ENCODE assay signal across 14 cellular contexts in the genomic region with DNA sequence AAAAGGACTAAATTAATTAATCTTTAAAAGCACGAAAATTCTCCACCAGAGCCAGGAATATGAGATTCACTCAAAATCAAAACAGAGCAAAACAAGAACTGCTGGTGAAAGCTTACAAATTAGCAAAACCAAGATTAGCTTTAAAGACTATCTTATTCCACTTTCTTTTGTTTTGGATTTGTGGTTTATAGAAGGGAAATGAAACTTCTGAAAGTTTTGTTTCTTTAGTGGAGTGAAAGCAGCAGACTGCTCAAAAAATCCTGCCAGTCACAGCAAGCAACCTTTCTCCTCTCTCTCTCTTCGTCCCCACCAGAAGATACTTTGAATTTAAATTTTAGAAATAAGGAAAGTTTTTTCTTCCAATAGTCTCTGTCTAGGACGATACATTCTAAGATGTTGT. TPM values are rescaled to one million over a fixed set of nuclear protein-coding genes. Genes with fewer than 3 reads are reported as not detected.
DNase-seq lines count a peak whose midpoint lies in the region; ATAC-seq and TF ChIP-seq lines count a peak whose summit lies in the region.
"Had no signal": no experiment of that assay in that cellular context is flagged by ENCODE, and none has a peak within 500 bp of the region (broad histone marks: within the 10 kb centered on the region; RNA-seq: fewer than 3 reads in every experiment).

No MANE protein-coding gene starts in this region.

- no peaks in the 10 kb centered on the region for H3K9me2 ChIP-seq in PC-9 (ENCODE audit: insufficient read depth)

- H3K36me3 ChIP-seq in OCI-LY3 (replicated peaks; ENCODE audit: low read depth, low read length) (no peaks in the 10 kb centered on the region), tibial artery (peaks cover 88 to 97% (median 96%) of the 10 kb centered on the region in 3 donors), PC-9 (ENCODE audit: low read depth) (no peaks in the 10 kb centered on the region)

- peak overlapping the region; percentile 53 for H3K4me2 ChIP-seq in OCI-LY3 (ENCODE audit: low read length)
- no peak overlapping the region for H3K4me2 ChIP-seq in PC-9

- no peak overlapping the region for H2AFZ ChIP-seq in OCI-LY3 (ENCODE audit: low read depth, low read length)
- no peak overlapping the region for H2AFZ ChIP-seq in PC-9

- no peak overlapping the region for H3K27ac ChIP-seq in OCI-LY3 (ENCODE audit: low read length)
- H3K27ac ChIP-seq in tibial artery = peak overlapping the region; percentile 88 to 89
- H3K27ac ChIP-seq in PC-9 = no peak overlapping the region

- H3K9me3 ChIP-seq in OCI-LY3 (ENCODE audit: insufficient read depth, low read length) (no peaks in the 10 kb centered on the region), tibial artery (no peaks in the 10 kb centered on the region), PC-9 (ENCODE audit: insufficient read depth, low read depth) (no peaks in the 10 kb centered on the region)

- BruUV-seq in PC-9 (replicated peaks; lab: Mats Ljungman, UMichigan) = no TSS peak

- peak overlapping the region; percentile 30 for H3K4me3 ChIP-seq in OCI-LY3 (ENCODE audit: low read length)
- H3K4me3 ChIP-seq in tibial artery = peak overlapping the region; percentile 68 to 72
- H3K4me3 ChIP-seq in PC-9 = no peak overlapping the region

- no peaks in the 10 kb centered on the region for H3F3A ChIP-seq in PC-9 (ENCODE audit: insufficient read depth, low read depth)

- POLR2A ChIA-PET in PC-9 (lab: Charles Lee; ENCODE audit: unreplicated experiment) = no interaction called here

- intact Hi-C loops in tibial artery (cut with DNase I; ENCODE audit: low total_unique reads) (no loop called here), PC-9 (cut with micrococcal nuclease; ENCODE audit: unreplicated experiment) (no loop called here)

- H4K20me1 ChIP-seq in OCI-LY3 (ENCODE audit: insufficient read depth, low read length) = no peaks in the 10 kb centered on the region
- H4K20me1 ChIP-seq in PC-9 (ENCODE audit: insufficient read depth) = no peaks in the 10 kb centered on the region

- CTCF ChIA-PET in PC-9 (lab: Charles Lee) = no interaction called here

- DNase-seq in tibial artery = no peak
- no peak for DNase-seq in PC-9
- no peak for DNase-seq in DMS114 treated with DMSO at 0.1 percent for 48 hours (lab: John Stamatoyannopoulos, UW; ENCODE audit: unreplicated experiment)
- no peak for DNase-seq in activated naive CD4-positive, alpha-beta T cell treated with Interleukin-2 at 50 U/mL for 16 hours
- DNase-seq: activated CD8-positive, alpha-beta T cell treated with anti-CD3 and anti-CD28 coated beads for 36 hours; COR-L47; glutamatergic neuron; NCI-H2171 treated with DMSO at 0.1 percent for 48 hours; substantia nigra; T-helper 17 cell had no signal

- no peak overlapping the region for H3K9ac ChIP-seq in OCI-LY3 (ENCODE audit: low read length)

- ATAC-seq in GM18858 (IDR thresholded peaks at IDR 0.05; ENCODE audit: unreplicated experiment) (peak; percentile 53), GM21786 (IDR thresholded peaks at IDR 0.05; ENCODE audit: unreplicated experiment) (peak; percentile 65)
- ATAC-seq: activated CD8-positive, alpha-beta T cell treated with anti-CD3 and anti-CD28 coated beads for 36 hours; sciatic nerve; T-helper 17 cell had no signal

- TF ChIP-seq CTCF in OCI-LY3 (IDR thresholded peaks at IDR 0.05; ENCODE audit: low read depth, low read length) (no peak), tibial artery (IDR thresholded peaks at IDR 0.05) (no peak), PC-9 (conservative IDR thresholded peaks at IDR 0.05) (no peak)

- no peaks in the 10 kb centered on the region for H3K79me2 ChIP-seq in OCI-LY3 (ENCODE audit: low read length)
- H3K79me2 ChIP-seq in PC-9 (ENCODE audit: low read depth) = no peaks in the 10 kb centered on the region

- no peaks in the 10 kb centered on the region for H3K27me3 ChIP-seq in OCI-LY3 (ENCODE audit: low read depth, low read length)
- H3K27me3 ChIP-seq in tibial artery = no peaks in the 10 kb centered on the region
- H3K27me3 ChIP-seq in PC-9 (ENCODE audit: insufficient read depth, low read depth) = no peaks in the 10 kb centered on the region

- H3K4me1 ChIP-seq in OCI-LY3 (ENCODE audit: low read length) (peaks cover 29% of the 10 kb centered on the region), tibial artery (peaks cover 0 to 75% (median 53%) of the 10 kb centered on the region in 4 donors), PC-9 (replicated peaks; ENCODE audit: insufficient read depth) (no peaks in the 10 kb centered on the region)

RNA-seq across cellular contexts. Expression of gene ACTA2, which starts 7.8 kb away (rescaled TPM):
- 5.3 and 8.4 TPM in 2 replicates for total RNA-seq in PC-9 (2021)

RNA-seq across cellular contexts. Expression of gene FAS, which starts 45.8 kb away (rescaled TPM):
- 7.6 and 8.5 TPM in 2 replicates for total RNA-seq in PC-9 (2021)

Comparison
In these comparisons a context has a peak if more than half of its experiments do, and no peak if none do; other contexts are left out.
1. H3K27ac ChIP-seq: peak in tibial artery (2 of 2); none in OCI-LY3 (single experiment) and PC-9 (single experiment).